In genomic region chr2:160408205-160408561, GRCh38 we compare ENCODE assay signal across 1 cellular context.
TF ChIP-seq lines count a peak whose summit lies in the region.

No MANE protein-coding gene starts in this region.

TF ChIP-seq in H1, 55 proteins besides CTCF, POLR2A, EP300 and RAD21 (continued from another document):
- TF ChIP-seq E2F6 (IDR thresholded peaks at IDR 0.05) (no peak), CTBP2 (IDR thresholded peaks at IDR 0.05; ENCODE audit: borderline replicate concordance, insufficient read depth, insufficient read length, low read length) (no peak), CBX5 (IDR thresholded peaks at IDR 0.05; ENCODE audit: low read depth, low read length) (no peak), NANOG (IDR thresholded peaks at IDR 0.05; ENCODE audit: insufficient read depth, low read depth, low read length, poor library complexity, severe bottlenecking) (no peak), EZH2 (IDR thresholded peaks at IDR 0.05; ENCODE audit: low read depth, low read length, severe bottlenecking) (no peak), SIRT6 (IDR thresholded peaks at IDR 0.05; ENCODE audit: low read length) (no peak), RBBP5 (IDR thresholded peaks at IDR 0.05; ENCODE audit: borderline replicate concordance, low read depth, low read length) (peak; percentile 80; the same call in 1 of the 2 replicates), ATF2 (IDR thresholded peaks at IDR 0.05; ENCODE audit: low read length) (no peak), YY1 (IDR thresholded peaks at IDR 0.05; ENCODE audit: low read depth, low read length) (no peak), SIN3A (conservative IDR thresholded peaks at IDR 0.05 in 1 of 2, IDR thresholded peaks at IDR 0.05 in 1 of 2; ENCODE audit: low read depth in 1 of 2, low read length in 2 of 2) (0 out of 4 replicates have a peak, but pooled peaks of 1 of the 2 experiments have one; percentile 9), CEBPB (IDR thresholded peaks at IDR 0.05; ENCODE audit: low read depth, low read length) (no peak)
